8 cellular contexts compared by ENCODE assay signal in the genomic region with DNA sequence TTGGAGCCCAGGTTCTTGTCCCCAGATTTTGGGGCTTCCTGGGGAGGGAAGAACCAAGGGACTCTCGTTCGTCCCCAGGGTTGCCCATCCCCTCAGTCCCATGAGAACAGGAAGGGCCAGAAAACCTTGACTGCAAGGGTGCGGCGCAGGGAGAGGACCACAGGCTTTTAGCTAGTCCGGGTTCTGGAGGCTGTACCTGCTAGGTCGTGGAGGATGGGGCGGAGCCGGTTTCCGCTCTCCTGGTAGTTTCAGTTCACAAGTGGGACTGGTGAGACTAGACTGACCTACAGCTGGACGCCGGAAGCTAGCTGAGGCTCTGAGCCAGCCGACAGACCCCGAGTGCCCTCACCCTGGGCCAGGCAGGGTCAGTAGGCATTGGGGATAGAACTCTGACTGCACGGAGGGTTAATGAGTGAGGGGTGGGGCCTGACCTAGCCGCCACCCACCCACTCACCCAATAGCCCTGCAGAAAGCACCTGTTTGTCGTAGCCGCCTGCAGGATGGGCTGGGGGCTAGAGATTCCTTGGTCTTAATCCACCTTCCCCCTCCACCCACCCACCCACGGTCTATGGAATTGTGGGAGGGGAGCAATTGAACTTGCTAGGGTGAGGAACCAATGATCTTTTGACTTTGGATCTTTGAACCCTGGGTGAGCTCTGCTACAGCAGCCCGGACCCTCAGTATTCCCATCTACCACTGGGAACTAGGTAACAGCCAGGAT. TPM values are rescaled to one million over a fixed set of nuclear protein-coding genes. Genes with fewer than 3 reads are reported as not detected.
DNase-seq lines count a peak whose midpoint lies in the region; ATAC-seq and TF ChIP-seq lines count a peak whose summit lies in the region.

No MANE protein-coding gene starts in this region.

- H3K4me1 ChIP-seq in body of pancreas (peaks cover 18% of the 10 kb centered on the region), left lung (peaks cover 20 to 43% of the 10 kb centered on the region in 2 donors)

- H3K9me3 ChIP-seq in body of pancreas (no peaks in the 10 kb centered on the region), left lung (no peaks in the 10 kb centered on the region)

- 1 to 6% methylated on average over 14 to 17 of the region's 19 CpGs for WGBS in body of pancreas, 2 donors

- intact Hi-C loops in body of pancreas (cut with DNase I) (no loop called here), left lung (cut with DNase I) (no loop called here)

- no peaks in the 10 kb centered on the region for H3K27me3 ChIP-seq in body of pancreas
- no peaks in the 10 kb centered on the region for H3K27me3 ChIP-seq in left lung

- ATAC-seq in body of pancreas (peak; percentile 27), left lung (peak; percentile 62), HG02870 (IDR thresholded peaks at IDR 0.05; ENCODE audit: unreplicated experiment) (no peak)

- TF ChIP-seq CTCF in body of pancreas (IDR thresholded peaks at IDR 0.05) = no peak
- no peak for TF ChIP-seq CTCF in left lung (IDR thresholded peaks at IDR 0.05)

- H3K4me3 ChIP-seq in body of pancreas (peak overlapping the region; percentile 36 to 47), left lung (peak overlapping the region; percentile 71 to 79)

- H3K27ac ChIP-seq in body of pancreas (peak overlapping the region; percentile 97 to 100 (median 98)), left lung (peak overlapping the region; percentile 95), substantia nigra (ENCODE audit: low read depth, low read length, poor library complexity, severe bottlenecking) (peak overlapping the region; percentile 76)

- peak; percentile 44 to 67 (median 65) for TF ChIP-seq POLR2A in body of pancreas (IDR thresholded peaks at IDR 0.05)

- H3K36me3 ChIP-seq in body of pancreas (replicated peaks in 1 of 2; ENCODE audit: insufficient read depth in 1 of 2, low read depth in 2 of 2) = no peaks in the 10 kb centered on the region
- H3K36me3 ChIP-seq in left lung = no peaks in the 10 kb centered on the region

- DNase-seq in NCI-H1417 (lab: John Stamatoyannopoulos, UW) (peak; percentile 17 to 49 (median 44)), NCI-H1417 treated with DMSO at 0.1 percent for 48 hours (lab: John Stamatoyannopoulos, UW) (no peak), OCI-M1 (lab: John Stamatoyannopoulos, UW) (peak; percentile 23), body of pancreas (peak; percentile 69 to 82 (median 79)), left lung (peak; percentile 75 to 87), substantia nigra (lab: John Stamatoyannopoulos, UW) (no peak), dedifferentiated amniotic fluid mesenchymal stem cell (ENCODE audit: extremely low spot score) (no peak)

RNA-seq across cellular contexts. Expression of a gene that starts 1.5 kb away (rescaled TPM):
- total RNA-seq in body of pancreas (10 to 100 TPM; 16.9 to 35.6 TPM), left lung (10 to 100 TPM; 12.1 to 17.1 TPM)

RNA-seq across cellular contexts. Expression of a gene that starts 21.6 kb away (rescaled TPM):
- total RNA-seq in body of pancreas = 10 to 100 TPM; 41.5 to 68.0 TPM
- 10 to 100 TPM; 30.9 to 39.0 TPM for total RNA-seq in left lung

Comparison
In these comparisons a context has a peak if more than half of its experiments do, and no peak if none do; other contexts are left out.
1. DNase-seq: peak in NCI-H1417 (3 of 3), OCI-M1 (single experiment), body of pancreas (4 of 4) and left lung (2 of 2); none in NCI-H1417 treated with DMSO at 0.1 percent for 48 hours (single experiment), substantia nigra (0 of 49) and dedifferentiated amniotic fluid mesenchymal stem cell (single experiment).
2. Peak in every context shown above with its lines, with median percentiles within 50 percentile points of each other: H3K27ac ChIP-seq.